ENCODE assay signal across 17 cellular contexts in genomic region chr7:44415510-44415909, GRCh38.
DNase-seq lines count a peak whose midpoint lies in the region; ATAC-seq and TF ChIP-seq lines count a peak whose summit lies in the region.
"Had no signal": no experiment of that assay in that cellular context is flagged by ENCODE, and none has a peak within 500 bp of the region (broad histone marks: within the 10 kb centered on the region; RNA-seq: fewer than 3 reads in every experiment).

No MANE protein-coding gene starts in this region.

- BruUV-seq in IMR-90 (replicated peaks; lab: Mats Ljungman, UMichigan): no TSS peak

- H3K27ac ChIP-seq in IMR-90 (ENCODE audit: insufficient read depth, low read length) (no peak overlapping the region), parathyroid adenoma (peak overlapping the region; percentile 59)
- H3K27ac ChIP-seq: SK-N-MC, spleen, vagina had no signal

- in situ Hi-C loops in IMR-90 (cut with MboI; ENCODE audit: low sequenced_read_pairs): no loop called here

- no peak overlapping the region for H2BK20ac ChIP-seq in IMR-90 (ENCODE audit: low read depth, low read length)

- TF ChIP-seq RAD21 in IMR-90 (IDR thresholded peaks at IDR 0.05; ENCODE audit: low read length): no peak

- no peaks in the 10 kb centered on the region for H3K27me3 Mint-ChIP-seq in activated T-cell treated with anti-CD3 and anti-CD28 coated beads, Interleukin-2, amount 50 U/mL, for 24 hours
- no peaks in the 10 kb centered on the region for H3K27me3 Mint-ChIP-seq in activated T-cell treated with anti-CD3 and anti-CD28 coated beads, Interleukin-2, amount 50 U/mL, for 4 hours (ENCODE audit: low read depth)
- no peaks in the 10 kb centered on the region for H3K27me3 Mint-ChIP-seq in activated naive CD8-positive, alpha-beta T cell treated with anti-CD3 and anti-CD28 coated beads, Interleukin-2, amount 50 U/mL, for 24 hours
- H3K27me3 Mint-ChIP-seq: stimulated activated naive B cell treated with anti-CD40 and anti-IgM and Interleukin-4, amounts not matched to agents 10 μg/mL and 1 μg/mL and 100 μg/mL, for 72 hours had no signal

- H3K9me1 ChIP-seq in IMR-90 (ENCODE audit: insufficient read depth, low read length): peaks cover 14% of the 10 kb centered on the region

- no peaks in the 10 kb centered on the region for H3K27me3 ChIP-seq in IMR-90 (ENCODE audit: control insufficient read depth, insufficient read depth, low read length)
- no peaks in the 10 kb centered on the region for H3K27me3 ChIP-seq in parathyroid adenoma (ENCODE audit: control insufficient read depth, insufficient read depth, low read length)
- H3K27me3 ChIP-seq: spleen, vagina had no signal

- peak overlapping the region; percentile 20 for H3K14ac ChIP-seq in IMR-90 (replicated peaks; ENCODE audit: low read depth, low read length)

- no peak for ATAC-seq in activated T-cell treated with anti-CD3 and anti-CD28 coated beads, Interleukin-2, amount 50 U/mL, for 4 hours
- ATAC-seq in IMR-90 (ENCODE audit: low read depth) (peak; percentile 60), HG03469 (IDR thresholded peaks at IDR 0.05; ENCODE audit: unreplicated experiment) (no peak)
- peak; percentile 52 for ATAC-seq in activated naive CD8-positive, alpha-beta T cell treated with anti-CD3 and anti-CD28 coated beads, Interleukin-2, amount 50 U/mL, for 24 hours
- ATAC-seq: stimulated activated naive B cell treated with anti-CD40 and anti-IgM and Interleukin-4, amounts not matched to agents 10 μg/mL and 1 μg/mL and 100 μg/mL, for 72 hours had no signal

- no peak overlapping the region; a peak in 1 of 4 replicates for H4K8ac ChIP-seq in IMR-90 (ENCODE audit: low read depth in 2 of 2, low read length in 2 of 2)

- H3K9me3 Mint-ChIP-seq in activated T-cell treated with anti-CD3 and anti-CD28 coated beads, Interleukin-2, amount 50 U/mL, for 24 hours: peaks cover 2% of the 10 kb centered on the region
- no peaks in the 10 kb centered on the region for H3K9me3 Mint-ChIP-seq in activated T-cell treated with anti-CD3 and anti-CD28 coated beads, Interleukin-2, amount 50 U/mL, for 4 hours
- H3K9me3 Mint-ChIP-seq in activated naive CD8-positive, alpha-beta T cell treated with anti-CD3 and anti-CD28 coated beads, Interleukin-2, amount 50 U/mL, for 24 hours: no peaks in the 10 kb centered on the region

- intact Hi-C loops in IMR-90 (cut with micrococcal nuclease): no loop called here

- no peak overlapping the region for H3K4me3 Mint-ChIP-seq in activated T-cell treated with anti-CD3 and anti-CD28 coated beads, Interleukin-2, amount 50 U/mL, for 24 hours
- no peak overlapping the region for H3K4me3 Mint-ChIP-seq in activated T-cell treated with anti-CD3 and anti-CD28 coated beads, Interleukin-2, amount 50 U/mL, for 4 hours
- H3K4me3 Mint-ChIP-seq in activated naive CD8-positive, alpha-beta T cell treated with anti-CD3 and anti-CD28 coated beads, Interleukin-2, amount 50 U/mL, for 24 hours: no peak overlapping the region
- H3K4me3 Mint-ChIP-seq: stimulated activated naive B cell treated with anti-CD40 and anti-IgM and Interleukin-4, amounts not matched to agents 10 μg/mL and 1 μg/mL and 100 μg/mL, for 72 hours had no signal

- no peak overlapping the region for H2BK15ac ChIP-seq in IMR-90 (ENCODE audit: low read depth, low read length)

- TF ChIP-seq CTCF in IMR-90 (conservative IDR thresholded peaks at IDR 0.05; ENCODE audit: low read depth, low read length): no peak
- no peak for TF ChIP-seq CTCF in parathyroid adenoma (IDR thresholded peaks at IDR 0.05)

- 42% methylated on average over 2 of the region's 3 CpGs; no CpG with 5 or more reads in 1 of the 2 experiments for WGBS in IMR-90 (ENCODE audit: extremely low coverage in 2 of 2, insufficient read length in 1 of 2), 2 experiments

- CTCF ChIA-PET in IMR-90 (lab: Yijun Ruan, JAX): interaction anchor here (1.4 to 1.8 kb wide), 2 partner anchors 16 to 29 kb away, joined by 4 read pairs; no protein-coding TSS in a partner anchor

- peak overlapping the region; percentile 54 for H2AK5ac ChIP-seq in IMR-90 (ENCODE audit: low read depth, low read length)

- H2AFZ ChIP-seq in IMR-90 (replicated peaks; ENCODE audit: low read length, poor library complexity) (peak overlapping the region; percentile 61), parathyroid adenoma (no peak overlapping the region)

- POLR2A ChIA-PET in IMR-90 (lab: Charles Lee; ENCODE audit: unreplicated experiment): no interaction called here

- peaks cover 83% of the 10 kb centered on the region for H3K36me3 Mint-ChIP-seq in activated T-cell treated with anti-CD3 and anti-CD28 coated beads, Interleukin-2, amount 50 U/mL, for 24 hours (ENCODE audit: low read depth)
- H3K36me3 Mint-ChIP-seq in activated T-cell treated with anti-CD3 and anti-CD28 coated beads, Interleukin-2, amount 50 U/mL, for 4 hours (ENCODE audit: insufficient read depth): peaks cover 44% of the 10 kb centered on the region
- peaks cover 51% of the 10 kb centered on the region for H3K36me3 Mint-ChIP-seq in activated naive CD8-positive, alpha-beta T cell treated with anti-CD3 and anti-CD28 coated beads, Interleukin-2, amount 50 U/mL, for 24 hours (ENCODE audit: low read depth)

- H3K9me3 ChIP-seq in IMR-90 (ENCODE audit: control insufficient read depth, insufficient read depth, low read length) (peaks cover 5% of the 10 kb centered on the region), parathyroid adenoma (ENCODE audit: control insufficient read depth, low read length) (no peaks in the 10 kb centered on the region)
- H3K9me3 ChIP-seq: vagina had no signal

- H4K5ac ChIP-seq in IMR-90 (ENCODE audit: low read depth, low read length): no peak overlapping the region

- dilution Hi-C loops in IMR-90 (cut with HindIII; ENCODE audit: low sequenced_read_pairs, unreplicated experiment): no loop called here

- no peak overlapping the region for H3K4me2 ChIP-seq in IMR-90 (ENCODE audit: low read depth, low read length)
- peak overlapping the region; percentile 20 for H3K4me2 ChIP-seq in parathyroid adenoma (ENCODE audit: low read length)

- H3K79me1 ChIP-seq in IMR-90 (ENCODE audit: low read depth in 1 of 2, low read length in 2 of 2): peaks cover 31 to 49% of the 10 kb centered on the region in 2 experiments

- peaks cover 36% of the 10 kb centered on the region for H3K4me1 Mint-ChIP-seq in activated T-cell treated with anti-CD3 and anti-CD28 coated beads, Interleukin-2, amount 50 U/mL, for 24 hours (ENCODE audit: low read depth)
- peaks cover 26% of the 10 kb centered on the region for H3K4me1 Mint-ChIP-seq in activated T-cell treated with anti-CD3 and anti-CD28 coated beads, Interleukin-2, amount 50 U/mL, for 4 hours (ENCODE audit: low read depth)
- H3K4me1 Mint-ChIP-seq in activated naive CD8-positive, alpha-beta T cell treated with anti-CD3 and anti-CD28 coated beads, Interleukin-2, amount 50 U/mL, for 24 hours: peaks cover 18% of the 10 kb centered on the region

- peak overlapping the region; percentile 31 for H2BK5ac ChIP-seq in IMR-90 (ENCODE audit: low read depth, low read length, poor library complexity, severe bottlenecking)

- H4K91ac ChIP-seq in IMR-90 (ENCODE audit: insufficient read depth, low read depth, low read length): no peak overlapping the region

- H3K79me2 ChIP-seq in parathyroid adenoma: peaks cover 11% of the 10 kb centered on the region

- H3K18ac ChIP-seq in IMR-90 (ENCODE audit: low read depth, low read length): no peak overlapping the region

- peak overlapping the region; percentile 42 for H3K27ac Mint-ChIP-seq in activated T-cell treated with anti-CD3 and anti-CD28 coated beads, Interleukin-2, amount 50 U/mL, for 24 hours
- H3K27ac Mint-ChIP-seq in activated naive CD8-positive, alpha-beta T cell treated with anti-CD3 and anti-CD28 coated beads, Interleukin-2, amount 50 U/mL, for 24 hours: no peak overlapping the region
- H3K27ac Mint-ChIP-seq: stimulated activated naive B cell treated with anti-CD40 and anti-IgM and Interleukin-4, amounts not matched to agents 10 μg/mL and 1 μg/mL and 100 μg/mL, for 72 hours had no signal

- H3K4me1 ChIP-seq in IMR-90 (ENCODE audit: control insufficient read depth, insufficient read depth, low read length) (peaks cover 2% of the 10 kb centered on the region; the same call in 1 of the 2 replicates), parathyroid adenoma (peaks cover 21% of the 10 kb centered on the region)
- H3K4me1 ChIP-seq: vagina had no signal

- H3K36me3 ChIP-seq in IMR-90 (ENCODE audit: control insufficient read depth, insufficient read depth, low read length) (peaks cover 9% of the 10 kb centered on the region), parathyroid adenoma (ENCODE audit: control insufficient read depth, insufficient read depth, low read length) (no peaks in the 10 kb centered on the region)
- H3K36me3 ChIP-seq: vagina had no signal

- no peak overlapping the region; the same call in 1 of the 2 replicates for H2BK120ac ChIP-seq in IMR-90 (ENCODE audit: low read depth, low read length)

- peak overlapping the region; percentile 28; the same call in 1 of the 2 replicates for H3K56ac ChIP-seq in IMR-90 (ENCODE audit: extremely low read depth, insufficient read depth, low read length)

- peak overlapping the region; percentile 68; the same call in 1 of the 2 replicates for H3K23ac ChIP-seq in IMR-90 (ENCODE audit: low read depth, low read length)

- H3K4ac ChIP-seq in IMR-90 (ENCODE audit: low read depth, low read length): peak overlapping the region; percentile 65; the same call in 1 of the 2 replicates

- H4K20me1 ChIP-seq in IMR-90 (ENCODE audit: insufficient read depth, low read length): peaks cover 9% of the 10 kb centered on the region

- no peak for DNase-seq in activated T-cell treated with anti-CD3 and anti-CD28 coated beads, Interleukin-2, amount 50 U/mL, for 24 hours
- DNase-seq in activated T-cell treated with anti-CD3 and anti-CD28 coated beads, Interleukin-2, amount 50 U/mL, for 4 hours: no peak
- peak; percentile 20 for DNase-seq in IMR-90
- no peak for DNase-seq in activated naive CD8-positive, alpha-beta T cell treated with anti-CD3 and anti-CD28 coated beads, Interleukin-2, amount 50 U/mL, for 24 hours
- DNase-seq in NCI-H1417 treated with DMSO at 0.1 percent for 48 hours (lab: John Stamatoyannopoulos, UW): no peak
- DNase-seq in NCI-H1436 (lab: John Stamatoyannopoulos, UW): no peak
- DNase-seq: activated effector memory CD4-positive, alpha-beta T cell treated with anti-CD3 and anti-CD28 coated beads, Interleukin-2, amount 50 U/mL, for 16 hours; GF-D8; KBM-7; NCI-H1105 treated with DMSO at 0.1 percent for 48 hours; NK-92 treated with Interleukin-12 subunit alpha and Interleukin-12 subunit beta, amount 100 ng/mL, for 24 hours; spleen; stimulated activated naive B cell treated with anti-CD40 and anti-IgM and Interleukin-4, amounts not matched to agents 10 μg/mL and 1 μg/mL and 100 μg/mL, for 72 hours had no signal

- H3K9ac ChIP-seq in IMR-90 (ENCODE audit: low read depth, low read length): no peak overlapping the region
- no peak overlapping the region for H3K9ac ChIP-seq in parathyroid adenoma

- no peak for TF ChIP-seq POLR2A in IMR-90 (IDR thresholded peaks at IDR 0.05; ENCODE audit: low read depth, low read length)

- H2AK9ac ChIP-seq in IMR-90 (replicated peaks; ENCODE audit: low read depth, low read length, poor library complexity): peak overlapping the region; percentile 26

- H3K4me3 ChIP-seq in IMR-90 (ENCODE audit: insufficient read depth, low read depth, low read length) (no peak overlapping the region), parathyroid adenoma (ENCODE audit: low read depth, low read length) (peak overlapping the region; percentile 13)
- H3K4me3 ChIP-seq: SK-N-MC, spleen, vagina had no signal

Comparison
In these comparisons a context has a peak if more than half of its experiments do, and no peak if none do; other contexts are left out.
1. ATAC-seq: peak in IMR-90 (single experiment) and activated naive CD8-positive, alpha-beta T cell treated with anti-CD3 and anti-CD28 coated beads, Interleukin-2, amount 50 U/mL, for 24 hours (single experiment); none in activated T-cell treated with anti-CD3 and anti-CD28 coated beads, Interleukin-2, amount 50 U/mL, for 4 hours (0 of 2) and HG03469 (single experiment).